ENCODE assay signal across 8 cellular contexts in genomic region chr22:28009272-28009827, GRCh38.
DNase-seq lines count a peak whose midpoint lies in the region; ATAC-seq and TF ChIP-seq lines count a peak whose summit lies in the region.

No MANE protein-coding gene starts in this region.

- no peak overlapping the region for H3K27ac Mint-ChIP-seq in activated naive CD4-positive, alpha-beta T cell treated with anti-CD3 and anti-CD28 coated beads, Interleukin-2, amount 50 U/mL, for 72 hours
- peak overlapping the region; percentile 31 for H3K27ac Mint-ChIP-seq in type B pancreatic cell

- H3K4me1 Mint-ChIP-seq in type B pancreatic cell (ENCODE audit: unreplicated experiment): peaks cover 10% of the 10 kb centered on the region

- H3K27me3 Mint-ChIP-seq in type B pancreatic cell: no peaks in the 10 kb centered on the region

- TF ChIP-seq CTCF in type B pancreatic cell (conservative IDR thresholded peaks at IDR 0.05): peak; percentile 99

- H3K36me3 Mint-ChIP-seq in activated naive CD4-positive, alpha-beta T cell treated with anti-CD3 and anti-CD28 coated beads, Interleukin-2, amount 50 U/mL, for 72 hours: no peaks in the 10 kb centered on the region
- peaks cover 7% of the 10 kb centered on the region for H3K36me3 Mint-ChIP-seq in type B pancreatic cell

- H3K9me3 Mint-ChIP-seq in activated naive CD4-positive, alpha-beta T cell treated with anti-CD3 and anti-CD28 coated beads, Interleukin-2, amount 50 U/mL, for 72 hours: no peaks in the 10 kb centered on the region
- H3K9me3 Mint-ChIP-seq in type B pancreatic cell: no peaks in the 10 kb centered on the region

- DNase-seq in ELF-1 (ENCODE audit: low read depth, low spot score): peak; percentile 88
- DNase-seq in Kasumi-1 (lab: John Stamatoyannopoulos, UW): peak; percentile 73 to 74
- DNase-seq in SK-N-DZ (ENCODE audit: low spot score): peak; percentile 64
- peak; percentile 66 to 80 for DNase-seq in activated naive CD4-positive, alpha-beta T cell treated with anti-CD3 and anti-CD28 coated beads, Interleukin-2, amount 50 U/mL, for 72 hours (ENCODE audit: low spot score in 2 of 2)
- peak; percentile 85 for DNase-seq in Right ventricle myocardium inferior (ENCODE audit: missing footprints)
- DNase-seq in posterior cingulate gyrus: peak; percentile 69 to 97 (median 82)
- DNase-seq in type B pancreatic cell (ENCODE audit: extremely low spot score, unreplicated experiment): peak; percentile 81

- intact Hi-C loops in Right ventricle myocardium inferior (cut with DNase I) (loop anchor here (1.0 to 10.0 kb wide), 2 partner anchors 128 to 1255 kb away; no protein-coding TSS in a partner anchor), posterior cingulate gyrus (cut with DNase I) (loop anchor here (2.0 kb wide), 2 partner anchors 129 to 1253 kb away; no protein-coding TSS in a partner anchor)

- H3K4me3 Mint-ChIP-seq in type B pancreatic cell: no peak overlapping the region

- peak; percentile 92 for ATAC-seq in activated naive CD4-positive, alpha-beta T cell treated with anti-CD3 and anti-CD28 coated beads, Interleukin-2, amount 50 U/mL, for 72 hours
- peak; percentile 63 for ATAC-seq in Right ventricle myocardium inferior
- ATAC-seq in HG03378 (IDR thresholded peaks at IDR 0.05; ENCODE audit: unreplicated experiment): no peak
